Comparison of ENCODE assay signal across 15 cellular contexts in the genomic region with DNA sequence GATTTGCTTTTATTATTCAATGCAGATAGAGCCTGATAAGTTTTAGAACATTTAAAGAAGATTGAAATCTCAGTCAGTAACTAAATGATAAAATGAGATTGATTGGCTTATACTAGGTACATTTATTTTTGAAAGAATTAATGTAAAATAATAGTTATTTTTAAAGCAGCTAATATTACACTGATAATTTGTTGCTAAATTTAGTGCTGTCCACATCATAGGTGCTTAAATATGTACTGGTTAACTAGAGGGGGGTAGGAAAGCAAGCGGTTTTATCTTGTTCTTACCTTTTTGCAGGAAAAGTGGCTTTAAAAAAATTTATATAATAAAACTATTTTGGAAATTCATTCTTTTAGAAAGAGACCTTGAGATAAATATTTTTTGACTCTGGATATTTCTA. TPM values are rescaled to one million over a fixed set of nuclear protein-coding genes. Genes with fewer than 3 reads are reported as not detected.
DNase-seq lines count a peak whose midpoint lies in the region; ATAC-seq, FAIRE-seq and TF ChIP-seq lines count a peak whose summit lies in the region.
"Had no signal": no experiment of that assay in that cellular context is flagged by ENCODE, and none has a peak within 500 bp of the region (broad histone marks: within the 10 kb centered on the region; RNA-seq: fewer than 3 reads in every experiment).

No MANE protein-coding gene starts in this region.

- CTCF ChIA-PET in A549 (lab: Yijun Ruan, JAX), result no interaction called here

- H3K4me2 ChIP-seq in A549, result no peak overlapping the region
- H3K4me2 ChIP-seq: BLaER1 had no signal

- no peak overlapping the region for H3K4me3 ChIP-seq in A549
- H3K4me3 ChIP-seq: BLaER1, GM12878, GM23248, HAP-1 had no signal

- DNase-seq in left ventricle myocardium superior (no peak), Right ventricle myocardium inferior (ENCODE audit: missing footprints) (no peak), A549 (ENCODE audit: low read depth in 1 of 2, low spot score in 1 of 2) (no peak), frontal cortex (ENCODE audit: low spot score in 2 of 2) (no peak)
- DNase-seq: Calu3; CD4-positive, alpha-beta memory T cell; DMS79 treated with DMSO at 0.1 percent for 48 hours; GM23248; KBM-7 had no signal

- no peak overlapping the region for H3K27ac ChIP-seq in A549
- H3K27ac ChIP-seq: BLaER1, GM23248 had no signal

- WGBS in A549 (ENCODE audit: missing lambda C conversion rate), result 94% methylated on average over 1 of the region's 1 CpG

- FAIRE-seq in A549 (lab: Jason Lieb, UNC) (no peak), G401.6 (lab: Jason Lieb, UNC) (peak; percentile 21), frontal cortex (lab: Jason Lieb, UNC) (peak; percentile 61)
- FAIRE-seq: GM12878 had no signal

- POLR2A ChIA-PET in A549 (lab: Yijun Ruan, JAX), result no interaction called here

- no peak for TF ChIP-seq RAD21 in A549 (conservative IDR thresholded peaks at IDR 0.05 in 1 of 2, IDR thresholded peaks at IDR 0.05 in 1 of 2)

- ATAC-seq in left ventricle myocardium superior (peak; percentile 24), Right ventricle myocardium inferior (no peak), A549 (no peak), GM21360 (IDR thresholded peaks at IDR 0.05; ENCODE audit: unreplicated experiment) (no peak), GM21515 (IDR thresholded peaks at IDR 0.05; ENCODE audit: unreplicated experiment) (no peak)
- ATAC-seq: GM12878 had no signal

- no peaks in the 10 kb centered on the region for H3K9me3 ChIP-seq in A549
- H3K9me3 ChIP-seq: BLaER1, HAP-1 had no signal

- no peak for TF ChIP-seq EP300 in A549 (IDR thresholded peaks at IDR 0.05)

- no peak for TF ChIP-seq POLR2A in A549 (IDR thresholded peaks at IDR 0.05; ENCODE audit: low read length)

- intact Hi-C loops in left ventricle myocardium superior (cut with micrococcal nuclease), result no loop called here
- intact Hi-C loops in Right ventricle myocardium inferior (cut with DNase I), result no loop called here

- TF ChIP-seq CTCF in A549 (IDR thresholded peaks at IDR 0.05), result no peak

- peaks cover 21% of the 10 kb centered on the region for H3K4me1 ChIP-seq in A549
- H3K4me1 ChIP-seq: BLaER1, HAP-1 had no signal

TF ChIP-seq in A549, 52 proteins besides CTCF, POLR2A, EP300 and RAD21:
- no peak for TF ChIP-seq FOSB (CRISPR knock-in tag; IDR thresholded peaks at IDR 0.05)
- no peak for TF ChIP-seq SREBF2 (IDR thresholded peaks at IDR 0.05)
- no peak for TF ChIP-seq CHD2 (IDR thresholded peaks at IDR 0.05; ENCODE audit: low read length, partially characterized antibody)
- TF ChIP-seq, protein P1, sequence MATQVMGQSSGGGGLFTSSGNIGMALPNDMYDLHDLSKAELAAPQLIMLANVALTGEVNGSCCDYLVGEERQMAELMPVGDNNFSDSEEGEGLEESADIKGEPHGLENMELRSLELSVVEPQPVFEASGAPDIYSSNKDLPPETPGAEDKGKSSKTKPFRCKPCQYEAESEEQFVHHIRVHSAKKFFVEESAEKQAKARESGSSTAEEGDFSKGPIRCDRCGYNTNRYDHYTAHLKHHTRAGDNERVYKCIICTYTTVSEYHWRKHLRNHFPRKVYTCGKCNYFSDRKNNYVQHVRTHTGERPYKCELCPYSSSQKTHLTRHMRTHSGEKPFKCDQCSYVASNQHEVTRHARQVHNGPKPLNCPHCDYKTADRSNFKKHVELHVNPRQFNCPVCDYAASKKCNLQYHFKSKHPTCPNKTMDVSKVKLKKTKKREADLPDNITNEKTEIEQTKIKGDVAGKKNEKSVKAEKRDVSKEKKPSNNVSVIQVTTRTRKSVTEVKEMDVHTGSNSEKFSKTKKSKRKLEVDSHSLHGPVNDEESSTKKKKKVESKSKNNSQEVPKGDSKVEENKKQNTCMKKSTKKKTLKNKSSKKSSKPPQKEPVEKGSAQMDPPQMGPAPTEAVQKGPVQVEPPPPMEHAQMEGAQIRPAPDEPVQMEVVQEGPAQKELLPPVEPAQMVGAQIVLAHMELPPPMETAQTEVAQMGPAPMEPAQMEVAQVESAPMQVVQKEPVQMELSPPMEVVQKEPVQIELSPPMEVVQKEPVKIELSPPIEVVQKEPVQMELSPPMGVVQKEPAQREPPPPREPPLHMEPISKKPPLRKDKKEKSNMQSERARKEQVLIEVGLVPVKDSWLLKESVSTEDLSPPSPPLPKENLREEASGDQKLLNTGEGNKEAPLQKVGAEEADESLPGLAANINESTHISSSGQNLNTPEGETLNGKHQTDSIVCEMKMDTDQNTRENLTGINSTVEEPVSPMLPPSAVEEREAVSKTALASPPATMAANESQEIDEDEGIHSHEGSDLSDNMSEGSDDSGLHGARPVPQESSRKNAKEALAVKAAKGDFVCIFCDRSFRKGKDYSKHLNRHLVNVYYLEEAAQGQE (IDR thresholded peaks at IDR 0.05), result peak; percentile 22; the same call in 1 of the 2 replicates
- no peak for TF ChIP-seq RFX5 (IDR thresholded peaks at IDR 0.05)
TF ChIP-seq in A549: peak in this region for 1.

RNA-seq across cellular contexts. Expression of a gene that starts 40.4 kb away (rescaled TPM):
- total RNA-seq in left ventricle myocardium superior (15.9 TPM), Right ventricle myocardium inferior (16.4 TPM), frontal cortex (15.9 TPM)
- polyA plus RNA-seq in A549 (2011; rRNA removed) (15.7 and 22.1 TPM in 2 replicates), A549 (2017; fragmentation: RNase III; extraction: RNeasy Plus Mini Kit Qiagen cat#74134 plus additional on column Dnase treatment) (17.1 to 20.3 TPM (median 17.6 TPM) in 3 replicates)
- polyA plus RNA-seq in A549 (2012; cell fraction: cytosol; rRNA removed), result 7.9 and 8.2 TPM in 2 replicates
- polyA plus RNA-seq in A549 (2012; cell fraction: nucleus; rRNA removed), result 4.9 and 7.5 TPM in 2 replicates
- 2.5 and 3.8 TPM in 2 replicates for polyA minus RNA-seq in A549 (2011; rRNA and poly(A)+ RNA removed)
